ENCODE assay signal across 13 cellular contexts in the genomic region with DNA sequence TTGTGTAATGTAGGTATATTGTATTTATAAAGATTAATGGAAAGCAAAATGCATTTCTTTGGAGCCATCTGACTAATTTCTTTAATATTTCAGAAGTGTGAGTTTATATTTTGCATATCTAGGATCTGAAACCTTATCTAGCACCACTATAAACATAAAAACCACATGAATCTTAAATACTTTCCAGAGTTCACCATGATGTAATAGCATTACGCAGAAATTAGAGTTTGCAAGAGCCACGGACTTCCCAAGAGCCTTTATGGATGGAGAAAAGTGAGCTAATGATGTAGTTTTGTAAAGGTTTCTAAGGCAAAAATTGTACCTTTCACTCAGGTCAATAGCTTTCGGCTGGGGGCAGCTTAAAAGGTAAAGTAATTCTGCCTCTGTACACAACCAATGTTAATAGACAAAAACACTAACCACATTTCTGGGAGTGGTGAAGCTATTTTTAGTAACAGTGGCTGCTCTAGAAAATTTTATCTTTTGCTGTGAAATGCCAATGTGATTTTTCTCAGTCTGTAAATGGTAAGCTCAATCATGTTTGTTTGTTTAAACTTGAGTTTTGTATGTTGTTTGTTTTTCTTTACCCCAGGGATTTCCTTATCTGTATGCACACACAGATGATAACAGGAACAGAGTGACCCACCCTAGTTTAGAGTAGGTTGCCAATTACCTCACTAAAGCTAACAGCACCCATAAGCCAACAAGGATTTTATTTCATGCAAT.
A peak's percentile ranks its signal among the peaks of the same experiment; 100 is the strongest.
DNase-seq lines count a peak whose midpoint lies in the region; ATAC-seq and TF ChIP-seq lines count a peak whose summit lies in the region.
"Had no signal": no experiment of that assay in that cellular context is flagged by ENCODE, and none has a peak within 500 bp of the region (broad histone marks: within the 10 kb centered on the region; RNA-seq: fewer than 3 reads in every experiment).

No MANE protein-coding gene starts in this region.

- no peaks in the 10 kb centered on the region for H3K36me3 Mint-ChIP-seq in activated CD8-positive, alpha-beta T cell treated with anti-CD3 and anti-CD28 coated beads for 36 hours (ENCODE audit: low read depth)
- H3K36me3 Mint-ChIP-seq in activated T-cell treated with anti-CD3 and anti-CD28 coated beads, Interleukin-2, amount 50 U/mL, for 24 hours (ENCODE audit: low read depth): no peaks in the 10 kb centered on the region

- H3K4me1 Mint-ChIP-seq in activated CD8-positive, alpha-beta T cell treated with anti-CD3 and anti-CD28 coated beads for 36 hours (ENCODE audit: low read depth): no peaks in the 10 kb centered on the region
- no peaks in the 10 kb centered on the region for H3K4me1 Mint-ChIP-seq in activated T-cell treated with anti-CD3 and anti-CD28 coated beads, Interleukin-2, amount 50 U/mL, for 24 hours (ENCODE audit: low read depth)

- POLR2A ChIA-PET in activated CD8-positive, alpha-beta T cell treated with anti-CD3 and anti-CD28 coated beads for 36 hours (lab: Charles Lee): no interaction called here

- DNase-seq in Caki2 (ENCODE audit: low read depth) (peak; percentile 32), LoVo (ENCODE audit: low spot score) (peak; percentile 22), choroid plexus epithelial cell (ENCODE audit: low read depth) (peak; percentile 90), myocyte (ENCODE audit: low read depth) (peak; percentile 24), KBM-7 (no peak)
- no peak for DNase-seq in activated CD8-positive, alpha-beta T cell treated with anti-CD3 and anti-CD28 coated beads for 36 hours
- DNase-seq in activated T-cell treated with anti-CD3 and anti-CD28 coated beads, Interleukin-2, amount 50 U/mL, for 24 hours: no peak
- DNase-seq: activated naive CD4-positive, alpha-beta T cell treated with anti-CD3 and anti-CD28 coated beads for 36 hours; NCI-H187; NCI-H524 treated with DMSO at 0.1 percent for 48 hours; small intestine had no signal

- ATAC-seq in GM21381 (IDR thresholded peaks at IDR 0.05; ENCODE audit: unreplicated experiment): no peak
- no peak for ATAC-seq in activated CD8-positive, alpha-beta T cell treated with anti-CD3 and anti-CD28 coated beads for 36 hours

- no peak overlapping the region for H3K27ac Mint-ChIP-seq in activated CD8-positive, alpha-beta T cell treated with anti-CD3 and anti-CD28 coated beads for 36 hours
- H3K27ac Mint-ChIP-seq in activated T-cell treated with anti-CD3 and anti-CD28 coated beads, Interleukin-2, amount 50 U/mL, for 24 hours: no peak overlapping the region
- H3K27ac Mint-ChIP-seq: activated naive CD4-positive, alpha-beta T cell treated with anti-CD3 and anti-CD28 coated beads for 36 hours; stimulated activated naive CD8-positive, alpha-beta T cell treated with anti-CD3 and anti-CD28 coated beads, Interleukin-15, Interleukin-2, amounts not matched to agents 100 ng/mL and 50 ng/mL, for 24 hours had no signal

- H3K4me3 ChIP-seq in choroid plexus epithelial cell (ENCODE audit: low read depth, low read length): no peak overlapping the region

- no peak for TF ChIP-seq CTCF in choroid plexus epithelial cell (conservative IDR thresholded peaks at IDR 0.05; ENCODE audit: low read depth, low read length)
- TF ChIP-seq CTCF in activated CD8-positive, alpha-beta T cell treated with anti-CD3 and anti-CD28 coated beads for 36 hours (IDR thresholded peaks at IDR 0.05): no peak

- peaks cover 24% of the 10 kb centered on the region for H3K27me3 Mint-ChIP-seq in activated CD8-positive, alpha-beta T cell treated with anti-CD3 and anti-CD28 coated beads for 36 hours
- H3K27me3 Mint-ChIP-seq in activated T-cell treated with anti-CD3 and anti-CD28 coated beads, Interleukin-2, amount 50 U/mL, for 24 hours: peaks cover 44% of the 10 kb centered on the region

- in situ Hi-C loops in Caki2 (cut with HindIII; ENCODE audit: low pct_unique_long_range_greater_than_20kb, low sequenced_read_pairs): no loop called here
- in situ Hi-C loops in KBM-7 (cut with MboI; ENCODE audit: low pct_unique_long_range_greater_than_20kb, low sequenced_read_pairs): no loop called here

- CTCF ChIA-PET in activated CD8-positive, alpha-beta T cell treated with anti-CD3 and anti-CD28 coated beads for 36 hours (lab: Charles Lee): no interaction called here

- no peak overlapping the region for H3K4me3 Mint-ChIP-seq in activated CD8-positive, alpha-beta T cell treated with anti-CD3 and anti-CD28 coated beads for 36 hours
- H3K4me3 Mint-ChIP-seq in activated T-cell treated with anti-CD3 and anti-CD28 coated beads, Interleukin-2, amount 50 U/mL, for 24 hours: no peak overlapping the region
- H3K4me3 Mint-ChIP-seq: activated naive CD4-positive, alpha-beta T cell treated with anti-CD3 and anti-CD28 coated beads for 36 hours; stimulated activated naive CD8-positive, alpha-beta T cell treated with anti-CD3 and anti-CD28 coated beads, Interleukin-15, Interleukin-2, amounts not matched to agents 100 ng/mL and 50 ng/mL, for 24 hours had no signal

- intact Hi-C loops in activated CD8-positive, alpha-beta T cell treated with anti-CD3 and anti-CD28 coated beads for 36 hours (cut with micrococcal nuclease): no loop called here

- H3K9me3 Mint-ChIP-seq in activated CD8-positive, alpha-beta T cell treated with anti-CD3 and anti-CD28 coated beads for 36 hours: no peaks in the 10 kb centered on the region
- H3K9me3 Mint-ChIP-seq in activated T-cell treated with anti-CD3 and anti-CD28 coated beads, Interleukin-2, amount 50 U/mL, for 24 hours: no peaks in the 10 kb centered on the region
- H3K9me3 Mint-ChIP-seq: activated naive CD4-positive, alpha-beta T cell treated with anti-CD3 and anti-CD28 coated beads for 36 hours; stimulated activated naive CD8-positive, alpha-beta T cell treated with anti-CD3 and anti-CD28 coated beads, Interleukin-15, Interleukin-2, amounts not matched to agents 100 ng/mL and 50 ng/mL, for 24 hours had no signal

Comparison
In these comparisons a context has a peak if more than half of its experiments do, and no peak if none do; other contexts are left out.
1. DNase-seq: peak in Caki2 (single experiment), LoVo (single experiment), choroid plexus epithelial cell (single experiment) and myocyte (single experiment); none in activated CD8-positive, alpha-beta T cell treated with anti-CD3 and anti-CD28 coated beads for 36 hours (single experiment), KBM-7 (single experiment) and activated T-cell treated with anti-CD3 and anti-CD28 coated beads, Interleukin-2, amount 50 U/mL, for 24 hours (single experiment).